ENCODE assay signal across 18 cellular contexts in genomic region chr17:46136820-46137219, GRCh38. TPM values are rescaled to one million over a fixed set of nuclear protein-coding genes. Genes with fewer than 3 reads are reported as not detected.
DNase-seq lines count a peak whose midpoint lies in the region; ATAC-seq and TF ChIP-seq lines count a peak whose summit lies in the region.
"Had no signal": no experiment of that assay in that cellular context is flagged by ENCODE, and none has a peak within 500 bp of the region (broad histone marks: within the 10 kb centered on the region; RNA-seq: fewer than 3 reads in every experiment).

No MANE protein-coding gene starts in this region.

- peaks cover 94% of the 10 kb centered on the region for H3K4me1 Mint-ChIP-seq in activated T-cell treated with anti-CD3 and anti-CD28 coated beads, Interleukin-2, amount 50 U/mL, for 24 hours (ENCODE audit: low read depth)

- H3K27ac ChIP-seq in OCI-LY7 (ENCODE audit: low read depth, low read length, poor library complexity, severe bottlenecking) (peak overlapping the region; percentile 8), esophagus muscularis mucosa (replicated peaks in 1 of 4) (peak overlapping the region; percentile 53 to 70 (median 68)), psoas muscle (peak overlapping the region; percentile 37)
- H3K27ac ChIP-seq: parathyroid adenoma had no signal

- POLR2A ChIA-PET in OCI-LY7 (lab: Charles Lee): no interaction called here

- H3K4me2 ChIP-seq in OCI-LY7 (ENCODE audit: low read length): peak overlapping the region; percentile 29

- H3K27me3 ChIP-seq in esophagus muscularis mucosa (no peaks in the 10 kb centered on the region), psoas muscle (ENCODE audit: insufficient read depth in 3 of 3, low read length in 2 of 3) (no peaks in the 10 kb centered on the region)
- H3K27me3 ChIP-seq: transverse colon had no signal

- H3K4me1 ChIP-seq in OCI-LY7 (ENCODE audit: insufficient read depth, low read length, poor library complexity, severe bottlenecking): peaks cover 68% of the 10 kb centered on the region
- peaks cover 68 to 87% (median 85%) of the 10 kb centered on the region in 4 donors for H3K4me1 ChIP-seq in esophagus muscularis mucosa
- H3K4me1 ChIP-seq in psoas muscle: peaks cover 87% of the 10 kb centered on the region

- H3K79me2 ChIP-seq in OCI-LY7 (ENCODE audit: insufficient read depth, low read depth, low read length): peaks cover 100% of the 10 kb centered on the region

- H3K27ac Mint-ChIP-seq in activated T-cell treated with anti-CD3 and anti-CD28 coated beads, Interleukin-2, amount 50 U/mL, for 24 hours: peak overlapping the region; percentile 19
- H3K27ac Mint-ChIP-seq: T-helper 2 cell treated with Interferon-gamma antibody and Interleukin-4, amounts not matched to agents 5 μg/mL and 100 μg/mL, for 36 hours had no signal

- H3K4me3 Mint-ChIP-seq in activated T-cell treated with anti-CD3 and anti-CD28 coated beads, Interleukin-2, amount 50 U/mL, for 24 hours: no peak overlapping the region
- H3K4me3 Mint-ChIP-seq: T-helper 2 cell treated with Interferon-gamma antibody and Interleukin-4, amounts not matched to agents 5 μg/mL and 100 μg/mL, for 36 hours had no signal

- TF ChIP-seq CTCF in OCI-LY7 (conservative IDR thresholded peaks at IDR 0.05; ENCODE audit: low read length) (no peak), esophagus muscularis mucosa (IDR thresholded peaks at IDR 0.05) (no peak), psoas muscle (IDR thresholded peaks at IDR 0.05) (no peak)

- H3K27me3 Mint-ChIP-seq in activated T-cell treated with anti-CD3 and anti-CD28 coated beads, Interleukin-2, amount 50 U/mL, for 24 hours: no peaks in the 10 kb centered on the region

- peaks cover 45% of the 10 kb centered on the region for H3K36me3 ChIP-seq in OCI-LY7 (ENCODE audit: insufficient read depth, low read length)
- no peaks in the 10 kb centered on the region for H3K36me3 ChIP-seq in esophagus muscularis mucosa
- no peaks in the 10 kb centered on the region for H3K36me3 ChIP-seq in psoas muscle (ENCODE audit: insufficient read depth in 1 of 2, low read depth in 1 of 2)
- H3K36me3 ChIP-seq: transverse colon had no signal

- H3K4me3 ChIP-seq in OCI-LY7 (ENCODE audit: low read depth, low read length, poor library complexity, severe bottlenecking) (no peak overlapping the region), esophagus muscularis mucosa (no peak overlapping the region), psoas muscle (no peak overlapping the region)
- H3K4me3 ChIP-seq: transverse colon had no signal

- H3K9me3 ChIP-seq in OCI-LY7 (ENCODE audit: low read length): no peaks in the 10 kb centered on the region
- no peaks in the 10 kb centered on the region for H3K9me3 ChIP-seq in esophagus muscularis mucosa
- H3K9me3 ChIP-seq in psoas muscle: no peaks in the 10 kb centered on the region
- H3K9me3 ChIP-seq: transverse colon had no signal

- no peak for TF ChIP-seq EP300 in esophagus muscularis mucosa (IDR thresholded peaks at IDR 0.05)

- H3K9me2 ChIP-seq in OCI-LY7 (ENCODE audit: insufficient read depth, low read length): no peaks in the 10 kb centered on the region

- CTCF ChIA-PET in OCI-LY7 (lab: Charles Lee; ENCODE audit: unreplicated experiment): interaction anchor here (1.0 kb wide), 1 partner anchor 56 kb away, joined by 5 read pairs; the partner anchor contains the start of gene KANSL1

- intact Hi-C loops in OCI-LY7 (cut with micrococcal nuclease; ENCODE audit: unreplicated experiment): no loop called here
- intact Hi-C loops in esophagus muscularis mucosa (cut with DNase I): no loop called here
- intact Hi-C loops in psoas muscle (cut with DNase I): no loop called here

- TF ChIP-seq POLR2A in esophagus muscularis mucosa (IDR thresholded peaks at IDR 0.05; ENCODE audit: low read depth): no peak

- DNase-seq in activated T-cell treated with anti-CD3 and anti-CD28 coated beads, Interleukin-2, amount 50 U/mL, for 24 hours: no peak
- DNase-seq in activated T-cell treated with anti-CD3 and anti-CD28 coated beads for 4 hours (no peak), OCI-LY7 (ENCODE audit: low spot score) (no peak), esophagus muscularis mucosa (ENCODE audit: extremely low spot score) (no peak), psoas muscle (no peak), NCI-H1436 (lab: John Stamatoyannopoulos, UW) (no peak), NCI-H69 (lab: John Stamatoyannopoulos, UW) (no peak)
- DNase-seq: activated CD4-positive, alpha-beta T cell treated with anti-CD3 and anti-CD28 coated beads for 1 hour; activated CD8-positive, alpha-beta memory T cell treated with anti-CD3 and anti-CD28 coated beads, Interleukin-2, amount 50 U/mL, for 48 hours; GOT3; NCI-H446 treated with DMSO at 0.1 percent for 48 hours; SHP77; small intestine; stimulated activated CD4-positive, alpha-beta T cell treated with anti-CD3 and anti-CD28 coated beads, Interleukin-4, amount 100 ng/mL, for 4 hours; transverse colon had no signal

- H2AFZ ChIP-seq in OCI-LY7 (ENCODE audit: low read length): no peak overlapping the region
- H2AFZ ChIP-seq: parathyroid adenoma had no signal

- TSS peak; percentile 12 for BruUV-seq in OCI-LY7 (replicated peaks; lab: Mats Ljungman, UMichigan)

- H4K20me1 ChIP-seq in OCI-LY7 (ENCODE audit: insufficient read depth, low read length): peaks cover 27% of the 10 kb centered on the region; the same call in 1 of the 2 replicates

- H3K9me3 Mint-ChIP-seq in activated T-cell treated with anti-CD3 and anti-CD28 coated beads, Interleukin-2, amount 50 U/mL, for 24 hours: no peaks in the 10 kb centered on the region
- H3K9me3 Mint-ChIP-seq: T-helper 2 cell treated with Interferon-gamma antibody and Interleukin-4, amounts not matched to agents 5 μg/mL and 100 μg/mL, for 36 hours had no signal

- ATAC-seq in psoas muscle (no peak), HG02678 (IDR thresholded peaks at IDR 0.05; ENCODE audit: unreplicated experiment) (no peak)

- H3K36me3 Mint-ChIP-seq in activated T-cell treated with anti-CD3 and anti-CD28 coated beads, Interleukin-2, amount 50 U/mL, for 24 hours (ENCODE audit: low read depth): peaks cover 37% of the 10 kb centered on the region

RNA-seq across cellular contexts. Expression of gene KANSL1, which starts 56.4 kb away (rescaled TPM):
- 92.1 and 96.9 TPM in 2 replicates for total RNA-seq in OCI-LY7 (2014; rRNA removed; shearing (Covaris generic))
- total RNA-seq in OCI-LY7 (2022): 129 and 130 TPM in 2 replicates
- 100 to 1,000 TPM in 1 of 4 donors, 10 to 100 TPM in 3; 55.0 to 124 (median 70.0) TPM for total RNA-seq in esophagus muscularis mucosa
- 10 to 100 TPM; 25.8 to 37.5 (median 34.1) TPM for total RNA-seq in psoas muscle
- polyA plus RNA-seq in psoas muscle: 10 to 100 TPM in 1 of 3 donors, 1 to 10 TPM in 2; 6.9 to 15.3 (median 9.8) TPM

Comparison
In these comparisons a context has a peak if more than half of its experiments do, and no peak if none do; other contexts are left out.
1. H3K27ac ChIP-seq: peak in every context shown above with its lines; median percentile 68 in esophagus muscularis mucosa; 37 in psoas muscle; 8 in OCI-LY7.